ENCODE assay signal across 23 cellular contexts in genomic region chr19:19230999-19231398, GRCh38. TPM values are rescaled to one million over a fixed set of nuclear protein-coding genes. Genes with fewer than 3 reads are reported as not detected.
DNase-seq lines count a peak whose midpoint lies in the region; ATAC-seq, FAIRE-seq and TF ChIP-seq lines count a peak whose summit lies in the region.
"Had no signal": no experiment of that assay in that cellular context is flagged by ENCODE, and none has a peak within 500 bp of the region (broad histone marks: within the 10 kb centered on the region; RNA-seq: fewer than 3 reads in every experiment).

No MANE protein-coding gene starts in this region.

- H3K36me3 ChIP-seq in WERI-Rb-1 (peaks cover 9% of the 10 kb centered on the region), H7 (replicated peaks; ENCODE audit: control insufficient read depth, insufficient read depth, low read length) (no peaks in the 10 kb centered on the region)
- H3K36me3 ChIP-seq: BLaER1 had no signal

- FAIRE-seq in D721Med (lab: Jason Lieb, UNC) = peak; percentile 86
- FAIRE-seq: A204.1, GM12891, GM18507, H54 had no signal

- H3K4me3 ChIP-seq in WERI-Rb-1 (ENCODE audit: low read depth, low read length) (no peak overlapping the region), H7 (ENCODE audit: insufficient read depth, low read depth, low read length) (no peak overlapping the region)
- H3K4me3 ChIP-seq: BLaER1 had no signal

- H3K27me3 ChIP-seq in WERI-Rb-1 (ENCODE audit: insufficient read depth, low read depth, severe bottlenecking) (no peaks in the 10 kb centered on the region), H7 (ENCODE audit: control insufficient read depth, insufficient read depth, low read length) (peaks cover 11% of the 10 kb centered on the region)
- H3K27me3 ChIP-seq: BLaER1 had no signal

- DNase-seq in D721Med (ENCODE audit: insufficient read length, low spot score) (peak; percentile 74), NCI-H524 treated with DMSO at 0.1 percent for 48 hours (lab: John Stamatoyannopoulos, UW) (peak; percentile 65), WERI-Rb-1 (peak; percentile 86), H7 (no peak)
- DNase-seq in activated CD4-positive, alpha-beta T cell treated with anti-CD3 and anti-CD28 coated beads for 1 hour = no peak
- DNase-seq: Caco-2; CD4-positive, CD25-positive, alpha-beta regulatory T cell; CD8-positive, alpha-beta T cell; DMS 273 treated with DMSO at 0.1 percent for 48 hours; DMS79; GF-D8; GOT3; HCEC 1CT had no signal

- no peak for ATAC-seq in GM21360 (IDR thresholded peaks at IDR 0.05; ENCODE audit: unreplicated experiment)
- ATAC-seq: CD8-positive, alpha-beta T cell had no signal

- peak overlapping the region; percentile 75 for H3K27ac ChIP-seq in WERI-Rb-1
- H3K27ac ChIP-seq: 22Rv1, BLaER1, C4-2B had no signal

- peaks cover 26% of the 10 kb centered on the region for H3K9me3 ChIP-seq in WERI-Rb-1 (ENCODE audit: severe bottlenecking)

- TF ChIP-seq CTCF in D721Med (IDR thresholded peaks at IDR 0.05; ENCODE audit: insufficient read depth, missing control alignments) = no peak
- no peak for TF ChIP-seq CTCF in WERI-Rb-1 (IDR thresholded peaks at IDR 0.05; ENCODE audit: low read depth, low read length)

RNA-seq across cellular contexts. Expression of gene NCAN, which starts 19.2 kb away (rescaled TPM):
- 0.81 and 1.7 TPM in 2 replicates for total RNA-seq in H7 (2014; rRNA removed; shearing (Covaris generic))
- total RNA-seq: B cell; Caco-2; CD4-positive, CD25-positive, alpha-beta regulatory T cell; CD8-positive, alpha-beta T cell; Daoy had no signal

RNA-seq across cellular contexts. Expression of gene NR2C2AP, which starts 27.8 kb away (rescaled TPM):
- total RNA-seq in H7 (2014; rRNA removed; shearing (Covaris generic)) = 25.8 and 31.4 TPM in 2 replicates

RNA-seq across cellular contexts. Expression of gene RFXANK, which starts 38.9 kb away (rescaled TPM):
- total RNA-seq in H7 (2014; rRNA removed; shearing (Covaris generic)) = 43.5 and 51.0 TPM in 2 replicates

RNA-seq across cellular contexts. Expression of gene BORCS8, which starts 39.0 kb away (rescaled TPM):
- total RNA-seq in H7 (2014; rRNA removed; shearing (Covaris generic)) = 12.5 and 18.9 TPM in 2 replicates

RNA-seq across cellular contexts. Expression of gene TM6SF2, which starts 42.1 kb away (rescaled TPM):
- 0.52 and 1.4 TPM in 2 replicates for total RNA-seq in H7 (2014; rRNA removed; shearing (Covaris generic))
- total RNA-seq: B cell; CD4-positive, CD25-positive, alpha-beta regulatory T cell; CD8-positive, alpha-beta T cell; Daoy had no signal

Comparison
In these comparisons a context has a peak if more than half of its experiments do, and no peak if none do; other contexts are left out.
1. DNase-seq: peak in D721Med (single experiment), NCI-H524 treated with DMSO at 0.1 percent for 48 hours (single experiment) and WERI-Rb-1 (single experiment); none in H7 (single experiment) and activated CD4-positive, alpha-beta T cell treated with anti-CD3 and anti-CD28 coated beads for 1 hour (single experiment).